ENCODE assay signal across 29 cellular contexts in the genomic region with DNA sequence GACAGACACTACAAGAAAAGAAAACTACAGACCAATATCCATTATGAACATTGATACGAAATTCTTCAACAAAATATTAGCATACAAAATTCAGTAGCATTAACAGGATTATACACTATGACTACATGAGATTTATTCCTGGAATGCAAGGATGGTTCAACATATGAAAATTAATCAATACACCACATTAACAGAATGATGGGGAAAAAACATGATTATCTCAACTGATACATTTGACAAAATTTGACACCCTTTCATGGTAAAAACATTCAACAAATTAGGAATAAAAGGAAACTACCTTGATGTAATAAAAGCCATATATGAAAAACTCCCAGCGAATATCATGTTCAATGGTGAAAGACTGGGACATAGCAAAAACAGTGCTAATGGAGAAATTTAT.
"Had no signal": no experiment of that assay in that cellular context is flagged by ENCODE, and none has a peak within 500 bp of the region (broad histone marks: within the 10 kb centered on the region; RNA-seq: fewer than 3 reads in every experiment).

No MANE protein-coding gene starts in this region.

- H3K27me3 Mint-ChIP-seq: stimulated activated memory B cell treated with anti-CD40 and anti-IgM and Interleukin-4, amounts not matched to agents 10 μg/mL and 1 μg/mL and 100 μg/mL, for 72 hours; stimulated activated naive B cell treated with anti-CD40 and anti-IgM and Interleukin-4, amounts not matched to agents 10 μg/mL and 1 μg/mL and 100 μg/mL, for 72 hours; stimulated activated naive CD8-positive, alpha-beta T cell treated with anti-CD3 and anti-CD28 coated beads, Interleukin-15, amount 100 ng/mL, for 72 hours; stimulated activated naive CD8-positive, alpha-beta T cell treated with anti-CD3 and anti-CD28 coated beads, Interleukin-15, Interleukin-2, amounts not matched to agents 100 ng/mL and 50 ng/mL, for 24 hours had no signal

- H3K9me3 ChIP-seq: testis, thyroid gland had no signal

- ATAC-seq: stimulated activated effector memory CD8-positive, alpha-beta T cell treated with anti-CD3 and anti-CD28 coated beads, Interleukin-12 subunit alpha, Interleukin-12 subunit beta, amount 100 ng/mL, for 72 hours; stimulated activated memory B cell treated with anti-CD40 and anti-IgM and Interleukin-4, amounts not matched to agents 10 μg/mL and 1 μg/mL and 100 μg/mL, for 72 hours; stimulated activated naive B cell treated with anti-CD40 and anti-IgM and Interleukin-4, amounts not matched to agents 10 μg/mL and 1 μg/mL and 100 μg/mL, for 72 hours; stimulated activated naive CD8-positive, alpha-beta T cell treated with anti-CD3 and anti-CD28 coated beads, Interleukin-15, amount 100 ng/mL, for 72 hours; stimulated activated naive CD8-positive, alpha-beta T cell treated with anti-CD3 and anti-CD28 coated beads, Interleukin-15, Interleukin-2, amounts not matched to agents 100 U/mL and 50 U/mL, for 24 hours; upper lobe of right lung had no signal

- H3K36me3 ChIP-seq: suprapubic skin, thyroid gland, tibial artery, upper lobe of right lung, uterus, vagina had no signal

- H3K4me3 ChIP-seq: stomach, suprapubic skin, testis, thoracic aorta, thyroid gland, tibial artery, tibial nerve, transverse colon, upper lobe of left lung, upper lobe of right lung, uterus, vagina had no signal

- H3K27me3 ChIP-seq: suprapubic skin, testis, thyroid gland, tibial nerve, transverse colon, upper lobe of left lung, upper lobe of right lung, uterus, vagina had no signal

- FAIRE-seq: urothelium cell line had no signal

- H3K27ac Mint-ChIP-seq: stimulated activated effector memory CD8-positive, alpha-beta T cell treated with anti-CD3 and anti-CD28 coated beads, Interleukin-12 subunit alpha, Interleukin-12 subunit beta, amount 100 ng/mL, for 72 hours; stimulated activated memory B cell treated with anti-CD40 and anti-IgM and Interleukin-4, amounts not matched to agents 10 μg/mL and 1 μg/mL and 100 μg/mL, for 72 hours; stimulated activated naive B cell treated with anti-CD40 and anti-IgM and Interleukin-4, amounts not matched to agents 10 μg/mL and 1 μg/mL and 100 μg/mL, for 72 hours; stimulated activated naive CD8-positive, alpha-beta T cell treated with anti-CD3 and anti-CD28 coated beads, Interleukin-15, amount 100 ng/mL, for 72 hours; stimulated activated naive CD8-positive, alpha-beta T cell treated with anti-CD3 and anti-CD28 coated beads, Interleukin-15, Interleukin-2, amounts not matched to agents 100 ng/mL and 50 ng/mL, for 24 hours; type B pancreatic cell had no signal

- H3K4me3 Mint-ChIP-seq: stimulated activated effector memory CD8-positive, alpha-beta T cell treated with anti-CD3 and anti-CD28 coated beads, Interleukin-12 subunit alpha, Interleukin-12 subunit beta, amount 100 ng/mL, for 72 hours; stimulated activated memory B cell treated with anti-CD40 and anti-IgM and Interleukin-4, amounts not matched to agents 10 μg/mL and 1 μg/mL and 100 μg/mL, for 72 hours; stimulated activated naive B cell treated with anti-CD40 and anti-IgM and Interleukin-4, amounts not matched to agents 10 μg/mL and 1 μg/mL and 100 μg/mL, for 72 hours; stimulated activated naive CD8-positive, alpha-beta T cell treated with anti-CD3 and anti-CD28 coated beads, Interleukin-15, amount 100 ng/mL, for 72 hours; stimulated activated naive CD8-positive, alpha-beta T cell treated with anti-CD3 and anti-CD28 coated beads, Interleukin-15, Interleukin-2, amounts not matched to agents 100 ng/mL and 50 ng/mL, for 24 hours; type B pancreatic cell had no signal

- DNase-seq: stimulated activated CD4-positive, alpha-beta T cell treated with anti-CD3 and anti-CD28 coated beads, Interleukin-2, amount 100 ng/mL, for 48 hours; stimulated activated CD4-positive, alpha-beta T cell treated with anti-CD3 and anti-CD28 coated beads, Interleukin-4, amount 100 ng/mL, for 1 hour; stimulated activated CD4-positive, alpha-beta T cell treated with anti-CD3 and anti-CD28 coated beads, Interleukin-4, amount 100 ng/mL, for 24 hours; stimulated activated CD4-positive, alpha-beta T cell treated with anti-CD3 and anti-CD28 coated beads, Interleukin-4, amount 100 ng/mL, for 4 hours; stimulated activated CD8-positive, alpha-beta memory T cell treated with anti-CD3 and anti-CD28 coated beads, Interleukin-4, amount 100 ng/mL, for 48 hours; stimulated activated naive B cell treated with anti-CD40 and anti-IgM and Interleukin-4, amounts not matched to agents 10 μg/mL and 1 μg/mL and 100 μg/mL, for 72 hours; stimulated activated naive CD4-positive, alpha-beta T cell; stimulated activated naive CD4-positive, alpha-beta T cell treated with Interleukin-2 at 50 U/mL for 16 hours; stimulated activated naive CD8-positive, alpha-beta T cell treated with anti-CD3 and anti-CD28 coated beads, Interleukin-15, amount 100 ng/mL, for 72 hours; stimulated activated naive CD8-positive, alpha-beta T cell treated with anti-CD3 and anti-CD28 coated beads, Interleukin-15, Interleukin-2, amounts not matched to agents 100 U/mL and 50 U/mL, for 24 hours; stomach; substantia nigra; testis; thyroid gland; tibial artery; transverse colon; trophoblast cell; upper lobe of left lung; upper lobe of right lung; uterus had no signal

- H3K27ac ChIP-seq: stomach, suprapubic skin, testis, thoracic aorta, thyroid gland, tibial artery, tibial nerve, transverse colon, upper lobe of left lung, upper lobe of right lung, uterus, vagina had no signal

- H3K4me1 Mint-ChIP-seq: stimulated activated effector memory CD8-positive, alpha-beta T cell treated with anti-CD3 and anti-CD28 coated beads, Interleukin-12 subunit alpha, Interleukin-12 subunit beta, amount 100 ng/mL, for 72 hours; stimulated activated memory B cell treated with anti-CD40 and anti-IgM and Interleukin-4, amounts not matched to agents 10 μg/mL and 1 μg/mL and 100 μg/mL, for 72 hours; stimulated activated naive B cell treated with anti-CD40 and anti-IgM and Interleukin-4, amounts not matched to agents 10 μg/mL and 1 μg/mL and 100 μg/mL, for 72 hours; stimulated activated naive CD8-positive, alpha-beta T cell treated with anti-CD3 and anti-CD28 coated beads, Interleukin-15, amount 100 ng/mL, for 72 hours had no signal

- H3K4me1 ChIP-seq: stomach, suprapubic skin, testis, thyroid gland, tibial artery, tibial nerve, transverse colon, upper lobe of left lung, upper lobe of right lung, uterus, vagina had no signal

- H3K36me3 Mint-ChIP-seq: stimulated activated effector memory CD8-positive, alpha-beta T cell treated with anti-CD3 and anti-CD28 coated beads, Interleukin-12 subunit alpha, Interleukin-12 subunit beta, amount 100 ng/mL, for 72 hours had no signal
